In genomic region chr7:152030059-152030458, GRCh38 we compare ENCODE assay signal across 8 cellular contexts. TPM values are rescaled to one million over a fixed set of nuclear protein-coding genes. Genes with fewer than 3 reads are reported as not detected.
DNase-seq lines count a peak whose midpoint lies in the region; ATAC-seq and TF ChIP-seq lines count a peak whose summit lies in the region.
"Not testable (repeated sequence)": the region's sequence is repeated elsewhere in the genome, so short reads cannot be mapped to it uniquely, and the experiment has no call there.

No MANE protein-coding gene starts in this region.

- not testable (repeated sequence) for H3K36me3 Mint-ChIP-seq in stimulated activated effector memory CD8-positive, alpha-beta T cell treated with anti-CD3 and anti-CD28 coated beads, Interleukin-12 subunit alpha, Interleukin-12 subunit beta, amount 100 ng/mL, for 72 hours

- DNase-seq in CD1c-positive myeloid dendritic cell (ENCODE audit: extremely low spot score) = peak; percentile 27
- DNase-seq in HCEC 1CT = peak; percentile 47
- peak; percentile 10 for DNase-seq in NCI-H2171 treated with DMSO at 0.1 percent for 48 hours (lab: John Stamatoyannopoulos, UW)
- peak; percentile 51 for DNase-seq in SK-N-DZ (ENCODE audit: low spot score)
- DNase-seq in breast epithelium (ENCODE audit: low spot score in 2 of 2) = peak in 1 of 2 donors; percentile 59
- DNase-seq in head of caudate nucleus = peak in 39 of 42 donors; percentile 9 to 75 (median 46)
- peak; percentile 74 for DNase-seq in mesenchymal stem cell
- DNase-seq in stimulated activated effector memory CD8-positive, alpha-beta T cell treated with anti-CD3 and anti-CD28 coated beads, Interleukin-12 subunit alpha, Interleukin-12 subunit beta, amount 100 ng/mL, for 72 hours (ENCODE audit: low spot score in 2 of 2) = not testable (repeated sequence)

- H3K4me1 Mint-ChIP-seq in stimulated activated effector memory CD8-positive, alpha-beta T cell treated with anti-CD3 and anti-CD28 coated beads, Interleukin-12 subunit alpha, Interleukin-12 subunit beta, amount 100 ng/mL, for 72 hours = peaks cover 48% of the 10 kb centered on the region

- H4K8ac ChIP-seq in mesenchymal stem cell (ENCODE audit: low read length) = not testable (repeated sequence)

- intact Hi-C loops in breast epithelium (cut with DNase I; ENCODE audit: low total_unique reads); head of caudate nucleus (cut with DNase I): not testable (repeated sequence)

- not testable (repeated sequence) for H2BK120ac ChIP-seq in mesenchymal stem cell (ENCODE audit: low read depth, low read length)

- H3K9me3 ChIP-seq in breast epithelium; mesenchymal stem cell (ENCODE audit: control insufficient read depth, low read length): not testable (repeated sequence)

- H2AFZ ChIP-seq in mesenchymal stem cell (ENCODE audit: low read depth, low read length) = not testable (repeated sequence)

- H2BK15ac ChIP-seq in mesenchymal stem cell (ENCODE audit: low read depth, poor library complexity, severe bottlenecking) = not testable (repeated sequence)

- peak overlapping the region; percentile 82 for H3K27ac Mint-ChIP-seq in stimulated activated effector memory CD8-positive, alpha-beta T cell treated with anti-CD3 and anti-CD28 coated beads, Interleukin-12 subunit alpha, Interleukin-12 subunit beta, amount 100 ng/mL, for 72 hours

- not testable (repeated sequence) for H3K4me3 ChIP-seq in breast epithelium; mesenchymal stem cell (ENCODE audit: insufficient read depth in 1 of 2, low read depth in 1 of 2, low read length in 2 of 2)

- H3K4ac ChIP-seq in mesenchymal stem cell (ENCODE audit: low read depth in 1 of 2, low read length in 2 of 2) = not testable (repeated sequence)

- H2AK5ac ChIP-seq in mesenchymal stem cell (ENCODE audit: low read length, severe bottlenecking) = not testable (repeated sequence)

- not testable (repeated sequence) for H2BK12ac ChIP-seq in mesenchymal stem cell (ENCODE audit: low read length in 2 of 2)

- H3K18ac ChIP-seq in mesenchymal stem cell (ENCODE audit: low read depth in 1 of 2, low read length in 2 of 2) = not testable (repeated sequence)

- not testable (repeated sequence) for H3K4me2 ChIP-seq in mesenchymal stem cell (ENCODE audit: low read length, poor library complexity, severe bottlenecking)

- not testable (repeated sequence) for H3K9ac ChIP-seq in mesenchymal stem cell (ENCODE audit: low read length)

- peak in 2 of 3 donors; percentile 28 to 42 for TF ChIP-seq CTCF in breast epithelium (IDR thresholded peaks at IDR 0.05)

- peaks cover 24% of the 10 kb centered on the region for H3K79me1 ChIP-seq in mesenchymal stem cell (replicated peaks; ENCODE audit: low read length, poor library complexity, severe bottlenecking)

- H3K9me3 Mint-ChIP-seq in stimulated activated effector memory CD8-positive, alpha-beta T cell treated with anti-CD3 and anti-CD28 coated beads, Interleukin-12 subunit alpha, Interleukin-12 subunit beta, amount 100 ng/mL, for 72 hours = not testable (repeated sequence)

- H3K14ac ChIP-seq in mesenchymal stem cell (ENCODE audit: low read length in 2 of 2) = not testable (repeated sequence)

- not testable (repeated sequence) for H3K4me1 ChIP-seq in breast epithelium; mesenchymal stem cell (ENCODE audit: control insufficient read depth, insufficient read depth, low read depth, low read length)

- not testable (repeated sequence) for H2BK5ac ChIP-seq in mesenchymal stem cell (ENCODE audit: low read depth, low read length, poor library complexity, severe bottlenecking)

- not testable (repeated sequence) for TF ChIP-seq POLR2A in breast epithelium (IDR thresholded peaks at IDR 0.05)

- H3K27ac ChIP-seq in breast epithelium; mesenchymal stem cell (ENCODE audit: low read length, poor library complexity, severe bottlenecking): not testable (repeated sequence)

- H4K91ac ChIP-seq in mesenchymal stem cell (ENCODE audit: low read length) = not testable (repeated sequence)

- ATAC-seq in stimulated activated effector memory CD8-positive, alpha-beta T cell treated with anti-CD3 and anti-CD28 coated beads, Interleukin-12 subunit alpha, Interleukin-12 subunit beta, amount 100 ng/mL, for 72 hours = not testable (repeated sequence)

- WGBS in mesenchymal stem cell = 69% methylated on average over 9 of the region's 10 CpGs

- not testable (repeated sequence) for H3K27me3 ChIP-seq in breast epithelium; mesenchymal stem cell (ENCODE audit: control insufficient read depth in 1 of 2, insufficient read depth in 1 of 2, low read length in 2 of 2)

- H3K36me3 ChIP-seq in breast epithelium = not testable (repeated sequence)
- peaks cover 4 to 17% of the 10 kb centered on the region in 2 experiments for H3K36me3 ChIP-seq in mesenchymal stem cell (ENCODE audit: control insufficient read depth in 1 of 2, insufficient read depth in 2 of 2, low read depth in 1 of 2, low read length in 2 of 2)

- not testable (repeated sequence) for H3K23ac ChIP-seq in mesenchymal stem cell (ENCODE audit: low read length in 2 of 2)

- H3K4me3 Mint-ChIP-seq in stimulated activated effector memory CD8-positive, alpha-beta T cell treated with anti-CD3 and anti-CD28 coated beads, Interleukin-12 subunit alpha, Interleukin-12 subunit beta, amount 100 ng/mL, for 72 hours = not testable (repeated sequence)

RNA-seq across cellular contexts. Expression of gene GALNT11, which starts 4.6 kb away (rescaled TPM):
- polyA plus RNA-seq in SK-N-DZ (2014; cell fraction: cytosol; rRNA removed) = 39.7 and 46.6 TPM in 2 replicates
- polyA plus RNA-seq in SK-N-DZ (2014; cell fraction: nucleus; rRNA removed) = 25.1 and 30.1 TPM in 2 replicates
- 10 to 100 TPM; 57.1 to 65.7 (median 58.7) TPM for total RNA-seq in breast epithelium
- polyA plus RNA-seq in mesenchymal stem cell (2013, experiment 1 of 2) = 36.8 TPM
- 40.9 TPM for polyA plus RNA-seq in mesenchymal stem cell (2013, experiment 2 of 2)
